Comparison of ENCODE assay signal across 2 cellular contexts in the genomic region with DNA sequence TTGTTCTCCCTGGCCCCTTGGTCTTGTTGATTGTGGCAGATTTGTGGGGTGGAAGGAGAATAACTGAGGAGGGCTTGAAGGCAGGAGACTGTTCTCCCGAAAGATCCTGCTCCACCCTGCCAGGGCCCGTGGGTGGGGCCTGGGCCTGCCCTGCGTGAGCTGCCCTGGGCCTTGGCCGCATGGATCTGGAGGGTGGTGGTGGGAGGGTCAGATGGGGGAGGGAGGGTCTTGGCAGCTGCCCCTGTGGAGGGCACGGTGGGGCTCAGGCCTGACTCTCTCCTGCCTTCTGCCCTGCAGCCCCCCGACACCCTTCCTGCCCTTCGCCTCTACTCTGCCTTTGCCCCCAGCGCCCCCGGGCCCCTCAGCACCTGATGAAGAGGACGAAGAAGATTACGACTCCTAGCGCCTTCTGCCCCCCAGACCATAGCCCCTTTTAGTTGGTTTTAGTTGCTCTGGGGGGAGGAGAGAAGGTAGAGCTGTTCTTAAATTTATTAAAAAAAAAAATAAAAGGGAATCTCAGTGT.
TF ChIP-seq lines count a peak whose summit lies in the region.

No MANE protein-coding gene starts in this region.

TF ChIP-seq in SK-N-SH, 30 proteins besides CTCF, POLR2A, EP300 and RAD21:
- TF ChIP-seq, protein P1, sequence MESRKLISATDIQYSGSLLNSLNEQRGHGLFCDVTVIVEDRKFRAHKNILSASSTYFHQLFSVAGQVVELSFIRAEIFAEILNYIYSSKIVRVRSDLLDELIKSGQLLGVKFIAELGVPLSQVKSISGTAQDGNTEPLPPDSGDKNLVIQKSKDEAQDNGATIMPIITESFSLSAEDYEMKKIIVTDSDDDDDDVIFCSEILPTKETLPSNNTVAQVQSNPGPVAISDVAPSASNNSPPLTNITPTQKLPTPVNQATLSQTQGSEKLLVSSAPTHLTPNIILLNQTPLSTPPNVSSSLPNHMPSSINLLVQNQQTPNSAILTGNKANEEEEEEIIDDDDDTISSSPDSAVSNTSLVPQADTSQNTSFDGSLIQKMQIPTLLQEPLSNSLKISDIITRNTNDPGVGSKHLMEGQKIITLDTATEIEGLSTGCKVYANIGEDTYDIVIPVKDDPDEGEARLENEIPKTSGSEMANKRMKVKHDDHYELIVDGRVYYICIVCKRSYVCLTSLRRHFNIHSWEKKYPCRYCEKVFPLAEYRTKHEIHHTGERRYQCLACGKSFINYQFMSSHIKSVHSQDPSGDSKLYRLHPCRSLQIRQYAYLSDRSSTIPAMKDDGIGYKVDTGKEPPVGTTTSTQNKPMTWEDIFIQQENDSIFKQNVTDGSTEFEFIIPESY (IDR thresholded peaks at IDR 0.05; ENCODE audit: borderline replicate concordance, low read depth) = no peak
- TF ChIP-seq, protein P2, sequence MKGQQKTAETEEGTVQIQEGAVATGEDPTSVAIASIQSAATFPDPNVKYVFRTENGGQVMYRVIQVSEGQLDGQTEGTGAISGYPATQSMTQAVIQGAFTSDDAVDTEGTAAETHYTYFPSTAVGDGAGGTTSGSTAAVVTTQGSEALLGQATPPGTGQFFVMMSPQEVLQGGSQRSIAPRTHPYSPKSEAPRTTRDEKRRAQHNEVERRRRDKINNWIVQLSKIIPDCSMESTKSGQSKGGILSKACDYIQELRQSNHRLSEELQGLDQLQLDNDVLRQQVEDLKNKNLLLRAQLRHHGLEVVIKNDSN (IDR thresholded peaks at IDR 0.05; ENCODE audit: borderline replicate concordance, low read depth) = no peak
- TF ChIP-seq GABPA (IDR thresholded peaks at IDR 0.05; ENCODE audit: low read depth) (no peak), RCOR1 (IDR thresholded peaks at IDR 0.05; ENCODE audit: low read length) (no peak), TEAD4 (IDR thresholded peaks at IDR 0.05; ENCODE audit: borderline replicate concordance, insufficient read depth) (no peak), EZH2phosphoT487 (IDR thresholded peaks at IDR 0.05; ENCODE audit: borderline replicate concordance, low read depth) (no peak), MEF2A (IDR thresholded peaks at IDR 0.05; ENCODE audit: borderline replicate concordance, low read depth) (no peak), MAX (IDR thresholded peaks at IDR 0.05; ENCODE audit: low read depth) (no peak), CHD2 (IDR thresholded peaks at IDR 0.05; ENCODE audit: low read length, partially characterized antibody) (no peak), RXRA (IDR thresholded peaks at IDR 0.05; ENCODE audit: borderline replicate concordance, low read depth) (no peak)
TF ChIP-seq in SK-N-SH: peak in this region for 0.

TF ChIP-seq in SK-N-SH treated with all-trans-retinoic acid at 6 μM for 48 hours, 23 proteins besides CTCF, POLR2A, EP300 and RAD21:
- TF ChIP-seq PATZ1 (CRISPR knock-in tag; IDR thresholded peaks at IDR 0.05; ENCODE audit: borderline replicate concordance) (no peak), ZFP30 (CRISPR knock-in tag; IDR thresholded peaks at IDR 0.05) (no peak), ZFP3 (CRISPR knock-in tag; IDR thresholded peaks at IDR 0.05) (no peak), ZNF565 (CRISPR knock-in tag; conservative IDR thresholded peaks at IDR 0.05; ENCODE audit: low read depth) (no peak), ZNF8 (CRISPR knock-in tag; IDR thresholded peaks at IDR 0.05) (no peak), TOX (CRISPR knock-in tag; IDR thresholded peaks at IDR 0.05; ENCODE audit: borderline replicate concordance) (no peak), OSR1 (CRISPR knock-in tag; IDR thresholded peaks at IDR 0.05) (no peak), ZC3H10 (CRISPR knock-in tag; IDR thresholded peaks at IDR 0.05) (no peak)
- TF ChIP-seq, protein P3, sequence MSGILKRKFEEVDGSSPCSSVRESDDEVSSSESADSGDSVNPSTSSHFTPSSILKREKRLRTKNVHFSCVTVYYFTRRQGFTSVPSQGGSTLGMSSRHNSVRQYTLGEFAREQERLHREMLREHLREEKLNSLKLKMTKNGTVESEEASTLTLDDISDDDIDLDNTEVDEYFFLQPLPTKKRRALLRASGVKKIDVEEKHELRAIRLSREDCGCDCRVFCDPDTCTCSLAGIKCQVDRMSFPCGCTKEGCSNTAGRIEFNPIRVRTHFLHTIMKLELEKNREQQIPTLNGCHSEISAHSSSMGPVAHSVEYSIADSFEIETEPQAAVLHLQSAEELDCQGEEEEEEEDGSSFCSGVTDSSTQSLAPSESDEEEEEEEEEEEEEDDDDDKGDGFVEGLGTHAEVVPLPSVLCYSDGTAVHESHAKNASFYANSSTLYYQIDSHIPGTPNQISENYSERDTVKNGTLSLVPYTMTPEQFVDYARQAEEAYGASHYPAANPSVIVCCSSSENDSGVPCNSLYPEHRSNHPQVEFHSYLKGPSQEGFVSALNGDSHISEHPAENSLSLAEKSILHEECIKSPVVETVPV (CRISPR knock-in tag; IDR thresholded peaks at IDR 0.05) = no peak
- TF ChIP-seq, protein P4, sequence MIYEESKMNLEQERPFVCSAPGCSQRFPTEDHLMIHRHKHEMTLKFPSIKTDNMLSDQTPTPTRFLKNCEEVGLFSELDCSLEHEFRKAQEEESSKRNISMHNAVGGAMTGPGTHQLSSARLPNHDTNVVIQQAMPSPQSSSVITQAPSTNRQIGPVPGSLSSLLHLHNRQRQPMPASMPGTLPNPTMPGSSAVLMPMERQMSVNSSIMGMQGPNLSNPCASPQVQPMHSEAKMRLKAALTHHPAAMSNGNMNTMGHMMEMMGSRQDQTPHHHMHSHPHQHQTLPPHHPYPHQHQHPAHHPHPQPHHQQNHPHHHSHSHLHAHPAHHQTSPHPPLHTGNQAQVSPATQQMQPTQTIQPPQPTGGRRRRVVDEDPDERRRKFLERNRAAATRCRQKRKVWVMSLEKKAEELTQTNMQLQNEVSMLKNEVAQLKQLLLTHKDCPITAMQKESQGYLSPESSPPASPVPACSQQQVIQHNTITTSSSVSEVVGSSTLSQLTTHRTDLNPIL (CRISPR knock-in tag; IDR thresholded peaks at IDR 0.05; ENCODE audit: low read depth) = no peak
TF ChIP-seq in SK-N-SH treated with all-trans-retinoic acid at 6 μM for 48 hours: peak in this region for 0.
